9 cellular contexts compared by ENCODE assay signal in the genomic region with DNA sequence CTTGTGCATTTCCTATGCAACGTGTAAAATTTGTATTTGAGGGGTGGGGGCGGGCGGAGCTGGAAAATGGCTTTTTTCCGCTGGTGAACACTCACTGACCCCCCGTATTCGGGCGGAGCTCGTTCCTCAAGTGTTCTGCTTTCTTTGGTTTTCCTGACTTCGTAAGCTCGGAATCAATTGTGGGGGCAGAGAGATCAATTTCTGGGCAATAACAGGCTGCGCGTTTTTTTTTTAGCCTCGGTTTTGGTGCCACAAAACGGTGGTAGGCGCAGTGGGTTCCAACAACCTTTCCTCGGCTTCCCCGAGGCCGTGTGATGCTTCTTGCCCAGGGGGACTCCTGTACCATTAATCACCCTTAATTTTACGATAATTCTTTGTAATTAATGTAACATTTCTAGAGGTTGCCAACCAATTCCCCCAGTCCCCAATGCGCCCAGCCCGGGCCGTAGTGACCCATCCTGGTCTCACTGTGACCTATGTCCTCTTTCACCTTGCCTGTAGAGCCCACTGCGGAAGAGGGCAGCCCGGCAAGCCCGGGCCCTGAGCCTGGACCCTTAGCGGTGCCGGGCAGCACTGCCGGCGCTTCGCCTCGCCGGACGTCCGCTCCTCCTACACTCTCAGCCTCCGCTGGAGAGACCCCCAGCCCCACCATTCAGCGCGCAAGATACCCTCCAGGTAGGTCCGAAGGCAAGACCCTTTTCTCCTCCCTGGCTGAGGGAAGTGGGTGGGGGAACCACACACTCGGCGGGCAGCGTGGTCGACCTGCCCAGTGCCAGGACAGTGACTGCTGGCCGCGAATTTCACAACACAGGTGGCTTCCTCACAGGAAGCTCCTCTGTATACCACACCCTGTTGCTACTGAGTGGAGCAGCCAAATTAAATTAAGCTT. TPM values are rescaled to one million over a fixed set of nuclear protein-coding genes. Genes with fewer than 3 reads are reported as not detected.
DNase-seq lines count a peak whose midpoint lies in the region; ATAC-seq lines count a peak whose summit lies in the region.
"Had no signal": no experiment of that assay in that cellular context is flagged by ENCODE, and none has a peak within 500 bp of the region (broad histone marks: within the 10 kb centered on the region; RNA-seq: fewer than 3 reads in every experiment).

No MANE protein-coding gene starts in this region.

- no peak for ATAC-seq in stimulated activated memory B cell treated with anti-CD40 and anti-IgM and Interleukin-4, amounts not matched to agents 10 μg/mL and 1 μg/mL and 100 μg/mL, for 72 hours

- peaks cover 60% of the 10 kb centered on the region for H3K4me1 Mint-ChIP-seq in activated CD4-positive, alpha-beta T cell treated with anti-CD3 and anti-CD28 coated beads, Interleukin-2, amount 10 ng/mL, durations not matched to agents 24 days and 14 days
- peaks cover 78% of the 10 kb centered on the region for H3K4me1 Mint-ChIP-seq in activated T-helper 1 cell treated with anti-CD3 and anti-CD28 coated beads, Interleukin-12 subunit alpha, Interleukin-12 subunit beta, Interleukin-2, Interleukin-4 antibody, amounts not matched to agents 30 ng/mL and 10 ng/mL and 1 ng/mL, durations not matched to agents 14 hours and 24 hours and 36 hours (ENCODE audit: low read depth)
- H3K4me1 Mint-ChIP-seq in stimulated activated memory B cell treated with anti-CD40 and anti-IgM and Interleukin-4, amounts not matched to agents 10 μg/mL and 1 μg/mL and 100 μg/mL, for 72 hours, result peaks cover 77% of the 10 kb centered on the region

- peak overlapping the region; percentile 91 for H3K27ac Mint-ChIP-seq in activated CD4-positive, alpha-beta T cell treated with anti-CD3 and anti-CD28 coated beads, Interleukin-2, amount 10 ng/mL, durations not matched to agents 24 days and 14 days
- H3K27ac Mint-ChIP-seq in activated T-helper 1 cell treated with anti-CD3 and anti-CD28 coated beads, Interleukin-12 subunit alpha, Interleukin-12 subunit beta, Interleukin-2, Interleukin-4 antibody, amounts not matched to agents 30 ng/mL and 10 ng/mL and 1 ng/mL, durations not matched to agents 14 hours and 24 hours and 36 hours, result peak overlapping the region; percentile 48
- H3K27ac Mint-ChIP-seq in stimulated activated memory B cell treated with anti-CD40 and anti-IgM and Interleukin-4, amounts not matched to agents 10 μg/mL and 1 μg/mL and 100 μg/mL, for 72 hours, result peak overlapping the region; percentile 91

- H3K9me3 Mint-ChIP-seq in activated CD4-positive, alpha-beta T cell treated with anti-CD3 and anti-CD28 coated beads, Interleukin-2, amount 10 ng/mL, durations not matched to agents 24 days and 14 days, result no peaks in the 10 kb centered on the region
- no peaks in the 10 kb centered on the region for H3K9me3 Mint-ChIP-seq in activated T-helper 1 cell treated with anti-CD3 and anti-CD28 coated beads, Interleukin-12 subunit alpha, Interleukin-12 subunit beta, Interleukin-2, Interleukin-4 antibody, amounts not matched to agents 30 ng/mL and 10 ng/mL and 1 ng/mL, durations not matched to agents 14 hours and 24 hours and 36 hours
- H3K9me3 Mint-ChIP-seq in stimulated activated memory B cell treated with anti-CD40 and anti-IgM and Interleukin-4, amounts not matched to agents 10 μg/mL and 1 μg/mL and 100 μg/mL, for 72 hours, result no peaks in the 10 kb centered on the region

- H3K4me3 Mint-ChIP-seq in activated CD4-positive, alpha-beta T cell treated with anti-CD3 and anti-CD28 coated beads, Interleukin-2, amount 10 ng/mL, durations not matched to agents 24 days and 14 days, result peak overlapping the region; percentile 99
- H3K4me3 Mint-ChIP-seq in activated T-helper 1 cell treated with anti-CD3 and anti-CD28 coated beads, Interleukin-12 subunit alpha, Interleukin-12 subunit beta, Interleukin-2, Interleukin-4 antibody, amounts not matched to agents 30 ng/mL and 10 ng/mL and 1 ng/mL, durations not matched to agents 14 hours and 24 hours and 36 hours, result peak overlapping the region; percentile 97
- H3K4me3 Mint-ChIP-seq in stimulated activated memory B cell treated with anti-CD40 and anti-IgM and Interleukin-4, amounts not matched to agents 10 μg/mL and 1 μg/mL and 100 μg/mL, for 72 hours, result peak overlapping the region; percentile 95

- peaks cover 22% of the 10 kb centered on the region for H3K27me3 Mint-ChIP-seq in activated CD4-positive, alpha-beta T cell treated with anti-CD3 and anti-CD28 coated beads, Interleukin-2, amount 10 ng/mL, durations not matched to agents 24 days and 14 days
- H3K27me3 Mint-ChIP-seq in activated T-helper 1 cell treated with anti-CD3 and anti-CD28 coated beads, Interleukin-12 subunit alpha, Interleukin-12 subunit beta, Interleukin-2, Interleukin-4 antibody, amounts not matched to agents 30 ng/mL and 10 ng/mL and 1 ng/mL, durations not matched to agents 14 hours and 24 hours and 36 hours (ENCODE audit: insufficient read depth), result peaks cover 25% of the 10 kb centered on the region
- peaks cover 8% of the 10 kb centered on the region for H3K27me3 Mint-ChIP-seq in stimulated activated memory B cell treated with anti-CD40 and anti-IgM and Interleukin-4, amounts not matched to agents 10 μg/mL and 1 μg/mL and 100 μg/mL, for 72 hours

- DNase-seq in activated CD4-positive, alpha-beta T cell treated with anti-CD3 and anti-CD28 coated beads, Interleukin-2, amount 10 ng/mL, durations not matched to agents 24 days and 14 days, result peak; percentile 61
- no peak for DNase-seq in activated CD4-positive, alpha-beta T cell treated with anti-CD3 and anti-CD28 coated beads, Interleukin-2, amount 50 U/mL, for 4 hours
- no peak for DNase-seq in activated T-helper 1 cell treated with anti-CD3 and anti-CD28 coated beads, Interleukin-12 subunit alpha, Interleukin-12 subunit beta, Interleukin-2, Interleukin-4 antibody, amounts not matched to agents 30 ng/mL and 10 ng/mL and 1 ng/mL, durations not matched to agents 14 hours and 24 hours and 36 hours (ENCODE audit: low spot score)
- DNase-seq in iPS-NIHi11 (ENCODE audit: low spot score) (peak; percentile 39), GF-D8 (lab: John Stamatoyannopoulos, UW) (no peak), NCI-H1048 (lab: John Stamatoyannopoulos, UW) (no peak), NCI-H510A treated with DMSO at 0.1 percent for 48 hours (lab: John Stamatoyannopoulos, UW) (no peak)
- DNase-seq: NCI-H187 treated with DMSO at 0.1 percent for 48 hours had no signal

- H3K36me3 Mint-ChIP-seq in activated CD4-positive, alpha-beta T cell treated with anti-CD3 and anti-CD28 coated beads, Interleukin-2, amount 10 ng/mL, durations not matched to agents 24 days and 14 days (ENCODE audit: low read depth), result peaks cover 65% of the 10 kb centered on the region
- peaks cover 56% of the 10 kb centered on the region for H3K36me3 Mint-ChIP-seq in activated T-helper 1 cell treated with anti-CD3 and anti-CD28 coated beads, Interleukin-12 subunit alpha, Interleukin-12 subunit beta, Interleukin-2, Interleukin-4 antibody, amounts not matched to agents 30 ng/mL and 10 ng/mL and 1 ng/mL, durations not matched to agents 14 hours and 24 hours and 36 hours (ENCODE audit: low read depth)
- peaks cover 84% of the 10 kb centered on the region for H3K36me3 Mint-ChIP-seq in stimulated activated memory B cell treated with anti-CD40 and anti-IgM and Interleukin-4, amounts not matched to agents 10 μg/mL and 1 μg/mL and 100 μg/mL, for 72 hours

- intact Hi-C loops in activated CD4-positive, alpha-beta T cell treated with anti-CD3 and anti-CD28 coated beads, Interleukin-2, amount 10 ng/mL, durations not matched to agents 24 days and 14 days (cut with micrococcal nuclease), result loop anchor here (1.0 to 10.0 kb wide), 7 partner anchors 26 to 1841 kb away; partner anchors contain the start of genes ANP32B, STX17 and TGFBR1
- intact Hi-C loops in activated T-helper 1 cell treated with anti-CD3 and anti-CD28 coated beads, Interleukin-12 subunit alpha, Interleukin-12 subunit beta, Interleukin-2, Interleukin-4 antibody, amounts not matched to agents 30 ng/mL and 10 ng/mL and 1 ng/mL, durations not matched to agents 14 hours and 24 hours and 36 hours (cut with micrococcal nuclease), result loop anchor here (2.0 kb wide), 4 partner anchors 15 to 129 kb away; no protein-coding TSS in a partner anchor

RNA-seq across cellular contexts. Expression of gene NR4A3, which starts 3.7 kb away (rescaled TPM):
- 51.1 and 52.8 TPM in 2 replicates for total RNA-seq in activated CD4-positive, alpha-beta T cell treated with anti-CD3 and anti-CD28 coated beads, Interleukin-2, amount 10 ng/mL, durations not matched to agents 24 days and 14 days
- 68.6 and 69.5 TPM in 2 replicates for total RNA-seq in activated T-helper 1 cell treated with anti-CD3 and anti-CD28 coated beads, Interleukin-12 subunit alpha, Interleukin-12 subunit beta, Interleukin-2, Interleukin-4 antibody, amounts not matched to agents 30 ng/mL and 10 ng/mL and 1 ng/mL, durations not matched to agents 14 hours and 24 hours and 36 hours

Comparison
In these comparisons a context has a peak if more than half of its experiments do, and no peak if none do; other contexts are left out.
1. DNase-seq: peak in activated CD4-positive, alpha-beta T cell treated with anti-CD3 and anti-CD28 coated beads, Interleukin-2, amount 10 ng/mL, durations not matched to agents 24 days and 14 days (single experiment) and iPS-NIHi11 (single experiment); none in activated CD4-positive, alpha-beta T cell treated with anti-CD3 and anti-CD28 coated beads, Interleukin-2, amount 50 U/mL, for 4 hours (0 of 2), activated T-helper 1 cell treated with anti-CD3 and anti-CD28 coated beads, Interleukin-12 subunit alpha, Interleukin-12 subunit beta, Interleukin-2, Interleukin-4 antibody, amounts not matched to agents 30 ng/mL and 10 ng/mL and 1 ng/mL, durations not matched to agents 14 hours and 24 hours and 36 hours (single experiment), GF-D8 (single experiment), NCI-H1048 (single experiment) and NCI-H510A treated with DMSO at 0.1 percent for 48 hours (single experiment).
2. Peak in every context shown above with its lines, with median percentiles within 50 percentile points of each other: H3K27ac Mint-ChIP-seq and H3K4me3 Mint-ChIP-seq.